Comparison of ENCODE assay signal across 7 cellular contexts in the genomic region with DNA sequence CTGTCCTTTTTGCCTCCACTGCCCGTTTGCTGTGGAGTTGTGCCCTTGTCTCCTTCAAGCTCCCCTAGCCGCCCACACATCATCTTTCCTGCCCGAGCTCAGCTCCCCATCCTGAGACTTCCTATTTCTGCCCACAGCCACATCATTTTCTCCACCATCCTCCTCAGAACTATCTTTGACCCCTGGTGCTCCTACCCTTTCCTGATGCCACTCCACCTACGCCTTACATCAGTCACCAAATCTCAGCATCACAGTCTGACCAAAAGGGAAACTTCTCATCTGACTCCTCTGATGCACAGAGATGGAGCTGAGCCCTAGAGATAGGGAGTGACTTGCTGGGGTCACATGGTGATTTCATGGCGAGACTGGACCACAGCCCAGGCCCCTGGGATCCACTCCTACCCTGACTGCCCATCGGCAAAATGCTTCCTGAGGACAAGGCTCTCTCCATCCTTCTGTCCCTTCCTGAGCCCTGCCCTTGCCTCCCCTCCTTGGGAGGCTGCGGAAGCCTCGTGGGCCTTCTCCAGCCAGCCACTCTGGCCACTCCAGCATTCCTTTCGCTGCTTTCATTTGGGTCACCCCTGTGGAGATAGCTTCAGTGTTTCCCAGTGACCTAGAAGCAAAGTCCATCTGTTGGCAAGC. TPM values are rescaled to one million over a fixed set of nuclear protein-coding genes. Genes with fewer than 3 reads are reported as not detected.
DNase-seq lines count a peak whose midpoint lies in the region; ATAC-seq and TF ChIP-seq lines count a peak whose summit lies in the region.
"Not testable (repeated sequence)": the region's sequence is repeated elsewhere in the genome, so short reads cannot be mapped to it uniquely, and the experiment has no call there.

No MANE protein-coding gene starts in this region.

- H3K4me3 Mint-ChIP-seq in CD4-positive, alpha-beta memory T cell: peak overlapping the region in 1 of 8 donors; percentile 40
- H3K4me3 Mint-ChIP-seq in activated CD4-positive, alpha-beta T cell treated with anti-CD3 and anti-CD28 coated beads, Interleukin-2, amount 10 ng/mL, durations not matched to agents 24 days and 14 days: peak overlapping the region; percentile 0
- peak overlapping the region; percentile 53 for H3K4me3 Mint-ChIP-seq in activated T-helper 17 cell treated with anti-CD3 and anti-CD28 coated beads, Interleukin-2, amount 50 U/mL, for 72 hours
- H3K4me3 Mint-ChIP-seq in brain: not testable (repeated sequence)

- not testable (repeated sequence) for H3K36me3 ChIP-seq in CD4-positive, alpha-beta memory T cell (ENCODE audit: insufficient read depth, low read length); right atrium auricular region

- CTCF ChIA-PET in CD4-positive, alpha-beta memory T cell (lab: Charles Lee; ENCODE audit: partially characterized antibody): interaction anchor here (1.6 kb wide), 1 partner anchor 23 kb away, joined by 3 read pairs; no protein-coding TSS in a partner anchor

- not testable (repeated sequence) for H3K27me3 ChIP-seq in CD4-positive, alpha-beta memory T cell (ENCODE audit: insufficient read depth, low read length); right atrium auricular region

- not testable (repeated sequence) for H3K4me3 ChIP-seq in CD4-positive, alpha-beta memory T cell (ENCODE audit: low read length in 2 of 2); NB4 (ENCODE audit: low read depth, low read length); right atrium auricular region

- intact Hi-C loops in CD4-positive, alpha-beta memory T cell (cut with micrococcal nuclease); activated CD4-positive, alpha-beta T cell treated with anti-CD3 and anti-CD28 coated beads, Interleukin-2, amount 10 ng/mL, durations not matched to agents 24 days and 14 days (cut with micrococcal nuclease): not testable (repeated sequence)

- not testable (repeated sequence) for TF ChIP-seq CTCF in NB4 (IDR thresholded peaks at IDR 0.05; ENCODE audit: low read depth, low read length); brain (conservative IDR thresholded peaks at IDR 0.05); right atrium auricular region (IDR thresholded peaks at IDR 0.05)

- not testable (repeated sequence) for H3K9me3 ChIP-seq in CD4-positive, alpha-beta memory T cell (ENCODE audit: control insufficient read depth in 1 of 2, low read length in 2 of 2); right atrium auricular region

- peak overlapping the region; percentile 6 to 88 (median 75) for H3K27ac Mint-ChIP-seq in CD4-positive, alpha-beta memory T cell
- peak overlapping the region; percentile 56 for H3K27ac Mint-ChIP-seq in activated CD4-positive, alpha-beta T cell treated with anti-CD3 and anti-CD28 coated beads, Interleukin-2, amount 10 ng/mL, durations not matched to agents 24 days and 14 days
- H3K27ac Mint-ChIP-seq in activated T-helper 17 cell treated with anti-CD3 and anti-CD28 coated beads, Interleukin-2, amount 50 U/mL, for 72 hours: peak overlapping the region; percentile 80
- peak overlapping the region in 3 of 5 experiments; percentile 5 to 88 (median 40) for H3K27ac Mint-ChIP-seq in brain

- peaks cover 8 to 41% (median 20%) of the 10 kb centered on the region in 4 donors for H3K4me1 Mint-ChIP-seq in CD4-positive, alpha-beta memory T cell
- H3K4me1 Mint-ChIP-seq in activated CD4-positive, alpha-beta T cell treated with anti-CD3 and anti-CD28 coated beads, Interleukin-2, amount 10 ng/mL, durations not matched to agents 24 days and 14 days: peaks cover 22% of the 10 kb centered on the region
- peaks cover 26% of the 10 kb centered on the region for H3K4me1 Mint-ChIP-seq in activated T-helper 17 cell treated with anti-CD3 and anti-CD28 coated beads, Interleukin-2, amount 50 U/mL, for 72 hours
- H3K4me1 Mint-ChIP-seq in brain: not testable (repeated sequence)

- ATAC-seq in activated T-helper 17 cell treated with anti-CD3 and anti-CD28 coated beads, Interleukin-2, amount 50 U/mL, for 72 hours (replicated peaks): peak; percentile 97

- H3K4me1 ChIP-seq in CD4-positive, alpha-beta memory T cell (ENCODE audit: insufficient read depth, low read length): not testable (repeated sequence)
- peaks cover 0 to 21% of the 10 kb centered on the region in 2 donors for H3K4me1 ChIP-seq in right atrium auricular region

- TF ChIP-seq POLR2A in NB4 (IDR thresholded peaks at IDR 0.05; ENCODE audit: extremely low read depth, insufficient read length): not testable (repeated sequence)

- H3K27ac ChIP-seq in CD4-positive, alpha-beta memory T cell (ENCODE audit: low read depth, low read length): not testable (repeated sequence)
- H3K27ac ChIP-seq in right atrium auricular region: peak overlapping the region; percentile 56 to 62

- POLR2A ChIA-PET in CD4-positive, alpha-beta memory T cell (lab: Charles Lee; ENCODE audit: partially characterized antibody): interaction anchor here (1.4 kb wide), 1 partner anchor 9 kb away, joined by 3 read pairs; no protein-coding TSS in a partner anchor

- DNase-seq in CD4-positive, alpha-beta memory T cell; activated CD4-positive, alpha-beta T cell treated with anti-CD3 and anti-CD28 coated beads, Interleukin-2, amount 10 ng/mL, durations not matched to agents 24 days and 14 days; right atrium auricular region (ENCODE audit: low spot score): not testable (repeated sequence)
- peak; percentile 30 for DNase-seq in NB4 (ENCODE audit: low read depth)
- peak; percentile 29 for DNase-seq in stimulated activated CD4-positive, alpha-beta T cell treated with anti-CD3 and anti-CD28 coated beads, Interleukin-4, amount 100 ng/mL, for 24 hours

- not testable (repeated sequence) for H3K27me3 Mint-ChIP-seq in CD4-positive, alpha-beta memory T cell; activated CD4-positive, alpha-beta T cell treated with anti-CD3 and anti-CD28 coated beads, Interleukin-2, amount 10 ng/mL, durations not matched to agents 24 days and 14 days; activated T-helper 17 cell treated with anti-CD3 and anti-CD28 coated beads, Interleukin-2, amount 50 U/mL, for 72 hours; brain

- not testable (repeated sequence) for H3K9me3 Mint-ChIP-seq in CD4-positive, alpha-beta memory T cell; activated CD4-positive, alpha-beta T cell treated with anti-CD3 and anti-CD28 coated beads, Interleukin-2, amount 10 ng/mL, durations not matched to agents 24 days and 14 days; activated T-helper 17 cell treated with anti-CD3 and anti-CD28 coated beads, Interleukin-2, amount 50 U/mL, for 72 hours; brain

- peaks cover 4 to 19% of the 10 kb centered on the region in 2 donors for H3K36me3 Mint-ChIP-seq in CD4-positive, alpha-beta memory T cell
- peaks cover 16% of the 10 kb centered on the region for H3K36me3 Mint-ChIP-seq in activated CD4-positive, alpha-beta T cell treated with anti-CD3 and anti-CD28 coated beads, Interleukin-2, amount 10 ng/mL, durations not matched to agents 24 days and 14 days (ENCODE audit: low read depth)
- peaks cover 10% of the 10 kb centered on the region for H3K36me3 Mint-ChIP-seq in activated T-helper 17 cell treated with anti-CD3 and anti-CD28 coated beads, Interleukin-2, amount 50 U/mL, for 72 hours (ENCODE audit: low read depth)
- H3K36me3 Mint-ChIP-seq in brain: peaks cover 36% of the 10 kb centered on the region

RNA-seq across cellular contexts. Expression of a gene that starts 19.7 kb away (rescaled TPM):
- 10 to 100 TPM; 66.1 to 81.2 TPM for total RNA-seq in CD4-positive, alpha-beta memory T cell
- 100 to 1,000 TPM; 114 to 161 TPM for polyA plus RNA-seq in CD4-positive, alpha-beta memory T cell
- total RNA-seq in activated CD4-positive, alpha-beta T cell treated with anti-CD3 and anti-CD28 coated beads, Interleukin-2, amount 10 ng/mL, durations not matched to agents 24 days and 14 days: 75.8 and 77.5 TPM in 2 replicates
- total RNA-seq in activated T-helper 17 cell treated with anti-CD3 and anti-CD28 coated beads, Interleukin-2, amount 50 U/mL, for 72 hours: 100 to 1,000 TPM; 100 to 112 TPM
- polyA plus RNA-seq in brain (ENCODE audit: insufficient read depth, low read depth, low replicate concordance): 142 TPM
- total RNA-seq in right atrium auricular region: 10 to 100 TPM; 57.3 to 62.8 TPM
